ENCODE assay signal across 8 cellular contexts in the genomic region with DNA sequence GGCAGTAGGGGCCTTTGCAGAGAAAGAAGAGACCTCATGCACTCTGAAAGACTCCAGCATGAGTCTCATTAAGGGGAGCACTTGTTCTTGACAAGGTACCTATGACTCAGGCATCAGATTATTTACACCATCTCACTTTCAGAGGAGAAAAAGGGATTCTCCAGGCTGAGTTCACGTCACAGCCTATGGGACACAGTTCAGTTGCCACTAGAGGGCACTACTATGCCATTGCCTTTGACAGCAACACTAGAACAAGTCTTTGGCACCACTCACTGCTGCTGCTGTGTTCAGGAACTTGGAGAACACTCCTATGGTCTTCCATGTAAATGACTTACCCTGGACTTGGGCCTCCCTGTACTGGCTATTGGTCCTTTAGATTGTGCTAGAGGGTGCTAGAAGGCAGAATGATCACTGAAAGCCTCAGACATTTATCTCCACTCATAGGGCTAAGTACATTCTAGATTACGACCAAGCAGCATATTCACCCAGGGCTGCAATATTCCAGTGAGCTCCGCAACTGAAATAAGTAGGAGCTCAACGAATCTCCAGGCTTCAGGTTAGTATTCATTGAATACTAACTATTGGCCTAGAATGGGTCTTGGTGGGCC.
A peak's percentile ranks its signal among the peaks of the same experiment; 100 is the strongest.
DNase-seq lines count a peak whose midpoint lies in the region; TF ChIP-seq lines count a peak whose summit lies in the region.

No MANE protein-coding gene starts in this region.

- H3K4me1 Mint-ChIP-seq in CD8-positive, alpha-beta memory T cell = no peaks in the 10 kb centered on the region

- H3K18ac ChIP-seq in neuronal stem cell (ENCODE audit: low read length) = no peak overlapping the region

- no peak overlapping the region for H2BK15ac ChIP-seq in neuronal stem cell (ENCODE audit: low read length)

- DNase-seq in ACHN = peak; percentile 71
- peak; percentile 48 for DNase-seq in KBM-7
- DNase-seq in RPMI8226 = peak; percentile 65
- DNase-seq in epithelial cell of proximal tubule (ENCODE audit: low read depth) = peak; percentile 9
- DNase-seq in neuronal stem cell (ENCODE audit: low spot score) = peak; percentile 65
- DNase-seq in vagina (ENCODE audit: extremely low spot score in 2 of 2) = no peak
- DNase-seq in CD8-positive, alpha-beta memory T cell = no peak

- in situ Hi-C loops in ACHN (cut with HindIII; ENCODE audit: low pct_ligation_motif_present, low pct_unique_long_range_greater_than_20kb, low sequenced_read_pairs) = no loop called here
- in situ Hi-C loops in KBM-7 (cut with MboI; ENCODE audit: low pct_unique_long_range_greater_than_20kb, low sequenced_read_pairs) = no loop called here

- no peak for TF ChIP-seq POLR2A in vagina (IDR thresholded peaks at IDR 0.05)

- intact Hi-C loops in vagina (cut with DNase I) = no loop called here

- no peak overlapping the region for H3K27ac Mint-ChIP-seq in CD8-positive, alpha-beta memory T cell

- no peak overlapping the region for H3K4ac ChIP-seq in neuronal stem cell (ENCODE audit: low read length)

- no peak overlapping the region for H2BK12ac ChIP-seq in neuronal stem cell (ENCODE audit: low read length)

- H3K27ac ChIP-seq in neuronal stem cell (replicated peaks; ENCODE audit: low read length) = no peak overlapping the region
- no peak overlapping the region for H3K27ac ChIP-seq in vagina
- no peak overlapping the region for H3K27ac ChIP-seq in CD8-positive, alpha-beta memory T cell (ENCODE audit: low read depth, low read length)

- no peaks in the 10 kb centered on the region for H3K36me3 Mint-ChIP-seq in CD8-positive, alpha-beta memory T cell

- POLR2A ChIA-PET in CD8-positive, alpha-beta memory T cell (lab: Charles Lee) = no interaction called here

- peaks cover 0 to 12% (median 5%) of the 10 kb centered on the region in 5 donors for H3K9me3 Mint-ChIP-seq in CD8-positive, alpha-beta memory T cell

- H3K14ac ChIP-seq in neuronal stem cell (ENCODE audit: low read length) = no peak overlapping the region

- CTCF ChIA-PET in CD8-positive, alpha-beta memory T cell (lab: Charles Lee) = no interaction called here

- no peak overlapping the region for H3K4me3 ChIP-seq in epithelial cell of proximal tubule (ENCODE audit: low read depth, low read length)
- H3K4me3 ChIP-seq in neuronal stem cell (ENCODE audit: low read length in 2 of 2) = no peak overlapping the region
- no peak overlapping the region for H3K4me3 ChIP-seq in vagina
- H3K4me3 ChIP-seq in CD8-positive, alpha-beta memory T cell (ENCODE audit: low read length) = no peak overlapping the region

- H2AFZ ChIP-seq in neuronal stem cell (ENCODE audit: low read length) = no peak overlapping the region

- peak; percentile 86 for TF ChIP-seq CTCF in GM12872 (IDR thresholded peaks at IDR 0.05; ENCODE audit: insufficient read depth, low read depth, low read length)
- TF ChIP-seq CTCF in epithelial cell of proximal tubule (conservative IDR thresholded peaks at IDR 0.05; ENCODE audit: low read depth, low read length) = peak; percentile 72
- no peak for TF ChIP-seq CTCF in vagina (IDR thresholded peaks at IDR 0.05)

- no peak overlapping the region for H3K4me2 ChIP-seq in neuronal stem cell (ENCODE audit: insufficient read depth, low read length, poor library complexity, severe bottlenecking)

- H2BK120ac ChIP-seq in neuronal stem cell (ENCODE audit: low read depth, low read length) = no peak overlapping the region

- no peak overlapping the region for H2AK5ac ChIP-seq in neuronal stem cell (ENCODE audit: low read depth, low read length)

- H2BK5ac ChIP-seq in neuronal stem cell (ENCODE audit: low read length) = no peak overlapping the region

- no peak overlapping the region for H3K23ac ChIP-seq in neuronal stem cell (ENCODE audit: low read depth, low read length, poor library complexity)

- H3K27me3 Mint-ChIP-seq in CD8-positive, alpha-beta memory T cell = no peaks in the 10 kb centered on the region

- H3K79me1 ChIP-seq in neuronal stem cell (ENCODE audit: low read depth, low read length) = peaks cover 2% of the 10 kb centered on the region

- no peak overlapping the region for H3K9ac ChIP-seq in neuronal stem cell (ENCODE audit: low read depth, low read length, poor library complexity)

- H3K27me3 ChIP-seq in neuronal stem cell (ENCODE audit: control insufficient read depth in 3 of 3, insufficient read depth in 3 of 3, low read depth in 1 of 3, low read length in 3 of 3) (no peaks in the 10 kb centered on the region), vagina (no peaks in the 10 kb centered on the region)
- H3K27me3 ChIP-seq in CD8-positive, alpha-beta memory T cell (ENCODE audit: insufficient read depth, low read length, poor library complexity, severe bottlenecking) = no peaks in the 10 kb centered on the region

- H3K36me3 ChIP-seq in neuronal stem cell (replicated peaks in 1 of 2; ENCODE audit: control insufficient read depth in 2 of 2, insufficient read depth in 2 of 2, low read length in 2 of 2) (no peaks in the 10 kb centered on the region), vagina (no peaks in the 10 kb centered on the region)
- no peaks in the 10 kb centered on the region for H3K36me3 ChIP-seq in CD8-positive, alpha-beta memory T cell (ENCODE audit: insufficient read depth, low read length)

- WGBS in neuronal stem cell (ENCODE audit: extremely low coverage in 2 of 2, insufficient read length in 2 of 2, insufficient replicate concordance in 1 of 2), 2 donors = no CpG with 5 or more reads among the region's 4 CpGs

- H3K4me1 ChIP-seq in neuronal stem cell (ENCODE audit: control insufficient read depth in 2 of 2, insufficient read depth in 1 of 2, low read depth in 1 of 2, low read length in 2 of 2) (no peaks in the 10 kb centered on the region), vagina (no peaks in the 10 kb centered on the region)
- H3K4me1 ChIP-seq in CD8-positive, alpha-beta memory T cell (ENCODE audit: insufficient read depth, low read length) = no peaks in the 10 kb centered on the region

- no peak overlapping the region for H3K4me3 Mint-ChIP-seq in CD8-positive, alpha-beta memory T cell

- H3K9me3 ChIP-seq in neuronal stem cell (replicated peaks in 1 of 2; ENCODE audit: control insufficient read depth in 2 of 2, insufficient read depth in 1 of 2, low read depth in 1 of 2, low read length in 2 of 2) = peaks cover 0 to 1% of the 10 kb centered on the region in 2 donors
- no peaks in the 10 kb centered on the region for H3K9me3 ChIP-seq in vagina
- H3K9me3 ChIP-seq in CD8-positive, alpha-beta memory T cell (ENCODE audit: low read length) = no peaks in the 10 kb centered on the region

- H4K91ac ChIP-seq in neuronal stem cell (ENCODE audit: low read depth, low read length, poor library complexity) = no peak overlapping the region

- no peak overlapping the region for H4K8ac ChIP-seq in neuronal stem cell (ENCODE audit: low read depth, low read length)

Comparison
In these comparisons a context has a peak if more than half of its experiments do, and no peak if none do; other contexts are left out.
1. DNase-seq: peak in ACHN (single experiment), KBM-7 (single experiment), RPMI8226 (single experiment), epithelial cell of proximal tubule (single experiment) and neuronal stem cell (single experiment); none in vagina (0 of 2) and CD8-positive, alpha-beta memory T cell (0 of 5).
2. CTCF ChIP-seq: peak in GM12872 (single experiment) and epithelial cell of proximal tubule (single experiment); none in vagina (0 of 3).